18 cellular contexts compared by ENCODE assay signal in genomic region chr5:88834499-88834898, GRCh38. TPM values are rescaled to one million over a fixed set of nuclear protein-coding genes. Genes with fewer than 3 reads are reported as not detected.
DNase-seq lines count a peak whose midpoint lies in the region; ATAC-seq and TF ChIP-seq lines count a peak whose summit lies in the region.
"Had no signal": no experiment of that assay in that cellular context is flagged by ENCODE, and none has a peak within 500 bp of the region (broad histone marks: within the 10 kb centered on the region; RNA-seq: fewer than 3 reads in every experiment).

No MANE protein-coding gene starts in this region.

- no peak overlapping the region for H2AFZ ChIP-seq in parathyroid adenoma
- H2AFZ ChIP-seq: neural progenitor cell had no signal

- H3K36me3 ChIP-seq in heart right ventricle (peaks cover 0 to 4% (median 0%) of the 10 kb centered on the region in 9 donors), parathyroid adenoma (ENCODE audit: control insufficient read depth, insufficient read depth, low read length) (no peaks in the 10 kb centered on the region), uterus (no peaks in the 10 kb centered on the region)
- H3K36me3 ChIP-seq: neural progenitor cell had no signal

- DNase-seq in heart right ventricle (no peak), left ventricle myocardium superior (no peak), uterus (no peak), NCI-H1417 (lab: John Stamatoyannopoulos, UW) (no peak), iPS-NIHi11 (ENCODE audit: low spot score) (no peak)
- DNase-seq in activated CD8-positive, alpha-beta memory T cell treated with anti-CD3 and anti-CD28 coated beads for 24 hours = no peak
- DNase-seq: activated naive CD8-positive, alpha-beta T cell treated with anti-CD3 and anti-CD28 coated beads for 36 hours; C1 segment of cervical spinal cord; DMS 273 treated with DMSO at 0.1 percent for 48 hours; foreskin fibroblast; HCEC 1CT; kidney glomerular epithelial cell; midbrain; NCI-H1694; NCI-H2227 treated with DMSO at 0.1 percent for 48 hours had no signal

- no peak overlapping the region for H3K4me2 ChIP-seq in parathyroid adenoma (ENCODE audit: low read length)
- H3K4me2 ChIP-seq: neural progenitor cell had no signal

- no peaks in the 10 kb centered on the region for H3K79me2 ChIP-seq in parathyroid adenoma

- no peak overlapping the region for H3K9ac ChIP-seq in parathyroid adenoma
- H3K9ac ChIP-seq: neural progenitor cell had no signal

- H3K4me3 ChIP-seq in heart right ventricle (no peak overlapping the region), parathyroid adenoma (ENCODE audit: low read depth, low read length) (no peak overlapping the region), uterus (no peak overlapping the region)
- H3K4me3 ChIP-seq: neural progenitor cell had no signal

- no peaks in the 10 kb centered on the region for H3K9me3 ChIP-seq in heart right ventricle
- no peaks in the 10 kb centered on the region for H3K9me3 ChIP-seq in parathyroid adenoma (ENCODE audit: control insufficient read depth, low read length)
- H3K9me3 ChIP-seq in uterus = no peaks in the 10 kb centered on the region

- 77% methylated on average over 4 of the region's 4 CpGs for WGBS in heart right ventricle, 2 donors

- TF ChIP-seq CTCF in heart right ventricle (IDR thresholded peaks at IDR 0.05) (no peak), parathyroid adenoma (IDR thresholded peaks at IDR 0.05) (no peak), uterus (IDR thresholded peaks at IDR 0.05) (no peak)

- peak overlapping the region in 9 of 10 donors; percentile 40 to 92 (median 78) for H3K27ac ChIP-seq in heart right ventricle
- peak overlapping the region; percentile 11 for H3K27ac ChIP-seq in cingulate gyrus (ENCODE audit: low read depth, low read length)
- peak overlapping the region; percentile 32 for H3K27ac ChIP-seq in parathyroid adenoma
- H3K27ac ChIP-seq in uterus = peak overlapping the region; percentile 61 to 87
- H3K27ac ChIP-seq: neural progenitor cell had no signal

- ATAC-seq in heart right ventricle = no peak
- ATAC-seq in left ventricle myocardium superior = no peak

- TF ChIP-seq POLR2A in uterus (IDR thresholded peaks at IDR 0.05) = no peak

- no peaks in the 10 kb centered on the region for H3K27me3 ChIP-seq in heart right ventricle
- H3K27me3 ChIP-seq in parathyroid adenoma (ENCODE audit: control insufficient read depth, insufficient read depth, low read length) = no peaks in the 10 kb centered on the region
- H3K27me3 ChIP-seq in uterus = no peaks in the 10 kb centered on the region
- H3K27me3 ChIP-seq: neural progenitor cell had no signal

- H3K4me1 ChIP-seq in heart right ventricle (peaks cover 0 to 98% (median 78%) of the 10 kb centered on the region in 9 donors), parathyroid adenoma (no peaks in the 10 kb centered on the region), uterus (no peaks in the 10 kb centered on the region)

- intact Hi-C loops in heart right ventricle (cut with DNase I) (loop anchor here in 6 of 10 donors (5.0 to 10.0 kb wide), 5 partner anchors 47 to 102 kb away; partner anchors contain the start of gene MEF2C (in 1 of the 6)), left ventricle myocardium superior (cut with micrococcal nuclease) (no loop called here), uterus (cut with DNase I; ENCODE audit: low total_unique reads) (no loop called here)

RNA-seq across cellular contexts. Expression of gene MEF2C, which starts 48.5 kb away (rescaled TPM):
- total RNA-seq in heart right ventricle = 10 to 100 TPM; 38.8 to 88.7 (median 70.0) TPM
- 10 to 100 TPM; 11.2 to 25.6 TPM for polyA plus RNA-seq in heart right ventricle
- 51.4 TPM for total RNA-seq in left ventricle myocardium superior
- total RNA-seq in uterus = 100 to 1,000 TPM in 1 of 4 donors, 10 to 100 TPM in 3; 30.3 to 134 (median 70.3) TPM

Comparison
In these comparisons a context has a peak if more than half of its experiments do, and no peak if none do; other contexts are left out.
1. intact Hi-C loops: an anchor here in heart right ventricle (5.0 to 10.0 kb wide); none called in left ventricle myocardium superior and uterus.
2. H3K27ac ChIP-seq: peak in every context shown above with its lines; median percentile 78 in heart right ventricle; 74 in uterus; 32 in parathyroid adenoma; 11 in cingulate gyrus.